Comparison of ENCODE assay signal across 8 cellular contexts in genomic region chr1:149848811-149849210, GRCh38. TPM values are rescaled to one million over a fixed set of nuclear protein-coding genes. Genes with fewer than 3 reads are reported as not detected.
A peak's percentile ranks its signal among the peaks of the same experiment; 100 is the strongest.
DNase-seq lines count a peak whose midpoint lies in the region; ATAC-seq, FAIRE-seq and TF ChIP-seq lines count a peak whose summit lies in the region.

No MANE protein-coding gene starts in this region.

- peaks cover 63% of the 10 kb centered on the region for H3K79me2 ChIP-seq in astrocyte (ENCODE audit: insufficient read depth, low read length)

- WGBS in HUES64 = 5% methylated on average over 2 of the region's 2 CpGs
- WGBS in mesodermal cell (ENCODE audit: insufficient coverage in 2 of 2), 2 experiments = 5 to 10% methylated on average over 2 of the region's 2 CpGs

- H3K36me3 Mint-ChIP-seq in astrocyte (ENCODE audit: low read depth, unreplicated experiment) = peaks cover 4% of the 10 kb centered on the region

- H3K4me3 ChIP-seq in BLaER1 (peak overlapping the region; percentile 74), HUES64 (ENCODE audit: low read length) (peak overlapping the region; percentile 89), astrocyte (ENCODE audit: insufficient read depth, low read depth, low read length) (peak overlapping the region; percentile 81), mesodermal cell (ENCODE audit: extremely low read depth, insufficient read depth, low read length, poor library complexity, severe bottlenecking) (peak overlapping the region; percentile 52)

- no peak for FAIRE-seq in astrocyte (lab: Jason Lieb, UNC)

- H3K4me1 ChIP-seq in BLaER1 = peaks cover 60% of the 10 kb centered on the region
- H3K4me1 ChIP-seq in HUES64 (ENCODE audit: insufficient read depth, low read length) = peaks cover 46% of the 10 kb centered on the region
- H3K4me1 ChIP-seq in astrocyte (ENCODE audit: insufficient read depth, low read length) = peaks cover 31% of the 10 kb centered on the region
- H3K4me1 ChIP-seq in mesodermal cell (ENCODE audit: control insufficient read depth, insufficient read depth, low read length, poor library complexity, severe bottlenecking) = peaks cover 20% of the 10 kb centered on the region

- peak overlapping the region; percentile 94 for H3K27ac ChIP-seq in BLaER1
- peak overlapping the region; percentile 75 for H3K27ac ChIP-seq in HUES64 (ENCODE audit: low read depth, low read length)
- H3K27ac ChIP-seq in astrocyte (ENCODE audit: low read depth, low read length) = no peak overlapping the region
- H3K27ac ChIP-seq in mesodermal cell (ENCODE audit: low read depth, low read length, severe bottlenecking) = no peak overlapping the region

- H3K9me3 Mint-ChIP-seq in astrocyte (ENCODE audit: unreplicated experiment) = no peaks in the 10 kb centered on the region

- peaks cover 30% of the 10 kb centered on the region for H3K4me1 Mint-ChIP-seq in astrocyte (ENCODE audit: low read depth, unreplicated experiment)

- H3K27ac Mint-ChIP-seq in astrocyte (ENCODE audit: unreplicated experiment) = peak overlapping the region; percentile 97

- H3K27me3 Mint-ChIP-seq in astrocyte (ENCODE audit: low read depth, unreplicated experiment) = no peaks in the 10 kb centered on the region

- H3K9ac ChIP-seq in BLaER1 (peak overlapping the region; percentile 99), HUES64 (ENCODE audit: low read depth, low read length) (peak overlapping the region; percentile 96), astrocyte (ENCODE audit: low read length) (peak overlapping the region; percentile 86)

- no peak overlapping the region for H2AFZ ChIP-seq in astrocyte (ENCODE audit: low read depth, low read length)

- no peak for ATAC-seq in left lobe of liver
- no peak for ATAC-seq in left cardiac atrium
- no peak for ATAC-seq in activated CD4-positive, CD25-positive, alpha-beta regulatory T cell treated with anti-CD3 and anti-CD28 coated beads, Interleukin-2, amount 50 U/mL, for 24 hours

- peak overlapping the region; percentile 90 for H3K4me3 Mint-ChIP-seq in astrocyte (ENCODE audit: unreplicated experiment)

- H3K36me3 ChIP-seq in BLaER1 (peaks cover 10% of the 10 kb centered on the region), HUES64 (ENCODE audit: insufficient read depth, low read length) (no peaks in the 10 kb centered on the region), astrocyte (ENCODE audit: insufficient read depth, low read length) (no peaks in the 10 kb centered on the region), mesodermal cell (ENCODE audit: control insufficient read depth, insufficient read depth, low read length) (peaks cover 5% of the 10 kb centered on the region)

- no peaks in the 10 kb centered on the region for H3K27me3 ChIP-seq in BLaER1
- no peaks in the 10 kb centered on the region for H3K27me3 ChIP-seq in HUES64 (ENCODE audit: insufficient read depth, low read length)
- H3K27me3 ChIP-seq in astrocyte (ENCODE audit: insufficient read depth, low read length) = no peaks in the 10 kb centered on the region

- intact Hi-C loops in left cardiac atrium (cut with DNase I) = no loop called here

- H3K4me2 ChIP-seq in BLaER1 = peak overlapping the region; percentile 91
- H3K4me2 ChIP-seq in astrocyte (ENCODE audit: low read length) = peak overlapping the region; percentile 93

- DNase-seq in astrocyte (ENCODE audit: low read depth) = no peak
- DNase-seq in left lobe of liver (ENCODE audit: low spot score) = no peak
- no peak for DNase-seq in left cardiac atrium
- DNase-seq in activated effector memory CD4-positive, alpha-beta T cell treated with anti-CD3 and anti-CD28 coated beads, Interleukin-2, amount 50 U/mL, for 16 hours = no peak

- H3K9me3 ChIP-seq in BLaER1 (no peaks in the 10 kb centered on the region), HUES64 (ENCODE audit: insufficient read depth, low read depth, low read length) (no peaks in the 10 kb centered on the region), astrocyte (ENCODE audit: insufficient read depth, low read depth, low read length) (no peaks in the 10 kb centered on the region), mesodermal cell (ENCODE audit: control insufficient read depth, low read length) (no peaks in the 10 kb centered on the region)

- H4K20me1 ChIP-seq in BLaER1 (peaks cover 61% of the 10 kb centered on the region), astrocyte (ENCODE audit: insufficient read depth, low read length) (peaks cover 38% of the 10 kb centered on the region)

- no peak for TF ChIP-seq CTCF in astrocyte (IDR thresholded peaks at IDR 0.05; ENCODE audit: insufficient read depth, low read depth, low read length)

RNA-seq across cellular contexts. Expression of gene BOLA1, which starts 50.6 kb away (rescaled TPM):
- 3.7 TPM for polyA plus RNA-seq in HUES64 (2013, experiment 1 of 2)
- polyA plus RNA-seq in HUES64 (2013, experiment 2 of 2) = 5.2 TPM
- 6.1 and 7.0 TPM in 2 replicates for total RNA-seq in astrocyte
- polyA plus RNA-seq in mesodermal cell (2013, experiment 1 of 2) = 2.4 TPM
- 2.4 TPM for polyA plus RNA-seq in mesodermal cell (2013, experiment 2 of 2)
- 13.8 TPM for total RNA-seq in left lobe of liver
- total RNA-seq in left cardiac atrium = 10 to 100 TPM; 13.0 to 16.0 TPM

Comparison
In these comparisons a context has a peak if more than half of its experiments do, and no peak if none do; other contexts are left out.
1. H3K27ac ChIP-seq: peak in BLaER1 (single experiment) and HUES64 (single experiment); none in astrocyte (single experiment) and mesodermal cell (single experiment).
2. Peak in every context shown above with its lines, with median percentiles within 50 percentile points of each other: H3K4me3 ChIP-seq and H3K9ac ChIP-seq.